In the genomic region with DNA sequence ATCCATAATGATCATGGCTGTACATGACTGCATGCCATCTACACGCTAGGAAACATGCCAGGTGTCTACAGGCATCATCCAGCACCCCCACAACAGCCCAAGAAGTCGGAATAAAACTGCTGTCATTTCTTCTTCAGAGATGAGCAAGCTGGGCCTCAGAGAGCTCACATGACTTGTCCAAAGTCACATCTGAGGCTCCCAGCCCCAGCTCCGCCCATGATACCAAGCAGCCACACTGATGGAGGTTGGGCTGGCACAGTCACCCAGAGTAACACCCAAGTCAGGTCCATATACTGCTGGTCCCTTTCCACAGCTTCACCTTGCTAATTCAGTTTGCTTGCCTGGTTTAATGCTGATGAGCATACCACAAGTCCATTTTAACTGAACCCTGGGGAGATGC, we compare ENCODE assay signal across 16 cellular contexts.
DNase-seq lines count a peak whose midpoint lies in the region; ATAC-seq and TF ChIP-seq lines count a peak whose summit lies in the region.
"Had no signal": no experiment of that assay in that cellular context is flagged by ENCODE, and none has a peak within 500 bp of the region (broad histone marks: within the 10 kb centered on the region; RNA-seq: fewer than 3 reads in every experiment).

No MANE protein-coding gene starts in this region.

- H3K4me1 ChIP-seq in lower lobe of right lung = no peaks in the 10 kb centered on the region

- intact Hi-C loops in CD14-positive monocyte (cut with micrococcal nuclease) (no loop called here), lower lobe of right lung (cut with DNase I) (no loop called here)

- no peaks in the 10 kb centered on the region for H3K27me3 ChIP-seq in lower lobe of right lung (ENCODE audit: low read depth)

- no peak overlapping the region for H3K4me3 ChIP-seq in lower lobe of right lung
- H3K4me3 ChIP-seq: HAP-1 had no signal

- H3K4me3 Mint-ChIP-seq in activated T-cell treated with anti-CD3 and anti-CD28 coated beads, Interleukin-2, amount 50 U/mL, for 72 hours = no peak overlapping the region
- H3K4me3 Mint-ChIP-seq in activated T-cell treated with anti-CD3 and anti-CD28 coated beads, Interleukin-2, amount 50 U/mL, for 4 hours = no peak overlapping the region
- no peak overlapping the region for H3K4me3 Mint-ChIP-seq in CD14-positive monocyte
- H3K4me3 Mint-ChIP-seq: CD8-positive, alpha-beta T cell had no signal

- no peaks in the 10 kb centered on the region for H3K36me3 Mint-ChIP-seq in activated T-cell treated with anti-CD3 and anti-CD28 coated beads, Interleukin-2, amount 50 U/mL, for 72 hours (ENCODE audit: insufficient read depth in 2 of 2)
- no peaks in the 10 kb centered on the region for H3K36me3 Mint-ChIP-seq in activated T-cell treated with anti-CD3 and anti-CD28 coated beads, Interleukin-2, amount 50 U/mL, for 4 hours (ENCODE audit: insufficient read depth)
- no peaks in the 10 kb centered on the region for H3K36me3 Mint-ChIP-seq in CD14-positive monocyte
- H3K36me3 Mint-ChIP-seq: CD8-positive, alpha-beta T cell had no signal

- no peak for DNase-seq in activated T-cell treated with anti-CD3 and anti-CD28 coated beads, Interleukin-2, amount 50 U/mL, for 72 hours
- no peak for DNase-seq in activated T-cell treated with anti-CD3 and anti-CD28 coated beads, Interleukin-2, amount 50 U/mL, for 4 hours
- peak; percentile 24 for DNase-seq in CD14-positive monocyte (ENCODE audit: low spot score)
- DNase-seq in lower lobe of right lung = peak; percentile 33
- no peak for DNase-seq in HuH-7.5 (ENCODE audit: low spot score)
- no peak for DNase-seq in T-helper 9 cell
- DNase-seq: ACHN; CD8-positive, alpha-beta T cell; COR-L47; DMS153; DMS79 treated with DMSO at 0.1 percent for 48 hours; EL; GOT3 had no signal

- H3K27me3 Mint-ChIP-seq in activated T-cell treated with anti-CD3 and anti-CD28 coated beads, Interleukin-2, amount 50 U/mL, for 72 hours (ENCODE audit: low read depth) = peaks cover 8% of the 10 kb centered on the region
- peaks cover 23% of the 10 kb centered on the region for H3K27me3 Mint-ChIP-seq in activated T-cell treated with anti-CD3 and anti-CD28 coated beads, Interleukin-2, amount 50 U/mL, for 4 hours (ENCODE audit: low read depth)
- peaks cover 9 to 21% (median 18%) of the 10 kb centered on the region in 3 donors for H3K27me3 Mint-ChIP-seq in CD14-positive monocyte (ENCODE audit: low read depth in 3 of 3)

- H3K27ac Mint-ChIP-seq in activated T-cell treated with anti-CD3 and anti-CD28 coated beads, Interleukin-2, amount 50 U/mL, for 72 hours = no peak overlapping the region
- H3K27ac Mint-ChIP-seq in CD14-positive monocyte = no peak overlapping the region
- H3K27ac Mint-ChIP-seq: CD8-positive, alpha-beta T cell had no signal

- no peaks in the 10 kb centered on the region for H3K9me3 ChIP-seq in lower lobe of right lung
- H3K9me3 ChIP-seq: HAP-1 had no signal

- no peaks in the 10 kb centered on the region for H3K36me3 ChIP-seq in lower lobe of right lung
- H3K36me3 ChIP-seq: HAP-1 had no signal

- H3K4me1 Mint-ChIP-seq in activated T-cell treated with anti-CD3 and anti-CD28 coated beads, Interleukin-2, amount 50 U/mL, for 72 hours (ENCODE audit: low read depth) = no peaks in the 10 kb centered on the region
- peaks cover 2% of the 10 kb centered on the region for H3K4me1 Mint-ChIP-seq in activated T-cell treated with anti-CD3 and anti-CD28 coated beads, Interleukin-2, amount 50 U/mL, for 4 hours (ENCODE audit: low read depth)
- H3K4me1 Mint-ChIP-seq in CD14-positive monocyte = no peaks in the 10 kb centered on the region

- no peaks in the 10 kb centered on the region for H3K9me3 Mint-ChIP-seq in activated T-cell treated with anti-CD3 and anti-CD28 coated beads, Interleukin-2, amount 50 U/mL, for 72 hours
- no peaks in the 10 kb centered on the region for H3K9me3 Mint-ChIP-seq in activated T-cell treated with anti-CD3 and anti-CD28 coated beads, Interleukin-2, amount 50 U/mL, for 4 hours
- H3K9me3 Mint-ChIP-seq in CD14-positive monocyte = no peaks in the 10 kb centered on the region
- H3K9me3 Mint-ChIP-seq: CD8-positive, alpha-beta T cell had no signal

- peak; percentile 20 to 53 for ATAC-seq in activated T-cell treated with anti-CD3 and anti-CD28 coated beads, Interleukin-2, amount 50 U/mL, for 72 hours (replicated peaks in 1 of 2)
- ATAC-seq in activated T-cell treated with anti-CD3 and anti-CD28 coated beads, Interleukin-2, amount 50 U/mL, for 4 hours = no peak
- ATAC-seq in lower lobe of right lung = no peak
- no peak for ATAC-seq in HG03280 (IDR thresholded peaks at IDR 0.05; ENCODE audit: unreplicated experiment)
- ATAC-seq: CD8-positive, alpha-beta T cell had no signal

- TF ChIP-seq CTCF in CD14-positive monocyte (IDR thresholded peaks at IDR 0.05) (no peak), lower lobe of right lung (IDR thresholded peaks at IDR 0.05) (no peak)

- no peak overlapping the region for H3K27ac ChIP-seq in lower lobe of right lung
- H3K27ac ChIP-seq: C4-2B had no signal

Comparison
In these comparisons a context has a peak if more than half of its experiments do, and no peak if none do; other contexts are left out.
1. ATAC-seq: peak in activated T-cell treated with anti-CD3 and anti-CD28 coated beads, Interleukin-2, amount 50 U/mL, for 72 hours (2 of 2); none in activated T-cell treated with anti-CD3 and anti-CD28 coated beads, Interleukin-2, amount 50 U/mL, for 4 hours (0 of 2), lower lobe of right lung (0 of 2) and HG03280 (single experiment).
2. DNase-seq: peak in CD14-positive monocyte (single experiment) and lower lobe of right lung (single experiment); none in activated T-cell treated with anti-CD3 and anti-CD28 coated beads, Interleukin-2, amount 50 U/mL, for 72 hours (0 of 2), activated T-cell treated with anti-CD3 and anti-CD28 coated beads, Interleukin-2, amount 50 U/mL, for 4 hours (single experiment), HuH-7.5 (single experiment) and T-helper 9 cell (single experiment).